ENCODE assay signal across 8 cellular contexts in the genomic region with DNA sequence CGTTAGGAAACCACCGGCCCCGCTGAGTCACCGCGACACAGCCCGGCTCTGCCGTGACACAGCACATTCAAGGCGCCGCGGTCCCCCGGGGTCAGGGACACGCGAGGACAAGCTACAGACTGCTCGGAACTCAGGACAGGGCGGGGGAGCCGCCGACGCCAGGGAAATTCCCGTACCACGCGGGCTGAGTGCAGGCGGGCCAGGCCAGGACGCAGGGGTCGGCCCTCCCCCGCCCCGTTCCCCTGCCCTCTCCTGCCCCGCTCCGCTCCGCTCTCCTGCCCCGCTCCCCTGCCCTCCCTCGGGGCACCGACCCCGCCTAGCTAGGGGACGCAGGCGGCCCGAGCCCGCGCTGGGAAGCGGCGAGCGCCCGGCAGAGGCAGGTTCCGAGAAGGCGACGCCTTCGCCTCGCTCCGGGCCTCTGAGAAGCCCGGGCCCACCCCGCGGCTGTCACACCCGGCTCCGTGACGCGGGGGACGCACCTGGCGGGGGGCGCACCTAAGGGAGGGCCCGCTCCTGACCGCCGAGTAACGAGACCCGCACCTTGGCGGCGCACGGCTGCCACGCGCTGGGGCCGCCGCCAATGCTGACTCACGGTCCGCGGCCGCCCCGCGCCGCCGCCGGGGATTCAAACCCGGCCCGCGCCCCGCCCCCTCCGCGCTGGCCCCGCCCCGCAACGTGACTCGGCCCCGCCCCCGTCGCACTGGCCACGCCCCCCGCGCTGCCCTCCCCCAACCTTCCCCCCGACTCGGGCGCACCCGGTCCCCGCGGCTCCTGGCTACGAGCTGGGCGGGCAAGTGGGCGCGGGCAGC. TPM values are rescaled to one million over a fixed set of nuclear protein-coding genes. Genes with fewer than 3 reads are reported as not detected.
A peak's percentile ranks its signal among the peaks of the same experiment; 100 is the strongest.
DNase-seq lines count a peak whose midpoint lies in the region; ATAC-seq, FAIRE-seq and TF ChIP-seq lines count a peak whose summit lies in the region.

No MANE protein-coding gene starts in this region.

- H3K36me3 ChIP-seq in HUES48 (ENCODE audit: control insufficient read depth, insufficient read depth, low read length) (peaks cover 15% of the 10 kb centered on the region), adrenal gland (replicated peaks in 1 of 2) (peaks cover 0 to 8% of the 10 kb centered on the region in 2 donors), left ventricle myocardium inferior (peaks cover 24% of the 10 kb centered on the region)

- H3K27me3 Mint-ChIP-seq in T-cell: no peaks in the 10 kb centered on the region

- H3K4me3 ChIP-seq in HUES48 (ENCODE audit: low read depth, low read length) (peak overlapping the region; percentile 88), adrenal gland (peak overlapping the region in 2 of 4 donors; percentile 24 to 56), left ventricle myocardium inferior (peak overlapping the region; percentile 68)

- peak; percentile 41 for DNase-seq in NCI-H510A treated with DMSO at 0.1 percent for 48 hours (lab: John Stamatoyannopoulos, UW)
- DNase-seq in NCI-H510A (lab: John Stamatoyannopoulos, UW): no peak
- peak; percentile 21 to 67 (median 49) for DNase-seq in T-cell
- DNase-seq in adrenal gland: peak; percentile 94 to 99 (median 98)
- peak; percentile 88 for DNase-seq in left ventricle myocardium inferior
- DNase-seq in pulmonary artery endothelial cell (ENCODE audit: low read depth, low spot score): peak; percentile 17
- DNase-seq in urothelium cell line (ENCODE audit: low spot score): peak; percentile 88

- peak in 1 of 2 donors; percentile 73 for TF ChIP-seq POLR2A in adrenal gland (IDR thresholded peaks at IDR 0.05)

- no peaks in the 10 kb centered on the region for H3K27me3 ChIP-seq in HUES48 (ENCODE audit: control insufficient read depth, insufficient read depth, low read length)
- H3K27me3 ChIP-seq in adrenal gland: no peaks in the 10 kb centered on the region
- no peaks in the 10 kb centered on the region for H3K27me3 ChIP-seq in left ventricle myocardium inferior (ENCODE audit: low read depth)

- no peaks in the 10 kb centered on the region for H3K9me3 ChIP-seq in HUES48 (ENCODE audit: control insufficient read depth, insufficient read depth, low read length)
- no peaks in the 10 kb centered on the region for H3K9me3 ChIP-seq in adrenal gland (replicated peaks in 1 of 3)
- H3K9me3 ChIP-seq in left ventricle myocardium inferior (replicated peaks): no peaks in the 10 kb centered on the region

- 0 out of 2 replicates have a peak, but pooled peaks cover 2% of the 10 kb centered on the region for H3K4me1 ChIP-seq in HUES48 (ENCODE audit: control insufficient read depth, insufficient read depth, low read length)
- H3K4me1 ChIP-seq in adrenal gland (replicated peaks in 1 of 2): peaks cover 12 to 22% of the 10 kb centered on the region in 2 donors
- H3K4me1 ChIP-seq in left ventricle myocardium inferior: peaks cover 20% of the 10 kb centered on the region

- ATAC-seq in T-cell (replicated peaks in 1 of 4): peak; percentile 72 to 82 (median 80)

- POLR2A ChIA-PET in T-cell (lab: Charles Lee): interaction anchor here in 1 of 2 donors (0.5 to 0.6 kb wide), 6 partner anchors 13 to 1295 kb away, joined by 3 to 12 read pairs (median 5); no protein-coding TSS in a partner anchor

- H3K9ac ChIP-seq in HUES48 (ENCODE audit: low read depth, low read length): peak overlapping the region; percentile 94

- H3K27ac ChIP-seq in HUES48 (ENCODE audit: low read depth, low read length) (peak overlapping the region; percentile 85), adrenal gland (peak overlapping the region; percentile 89 to 98 (median 97)), left ventricle myocardium inferior (replicated peaks) (peak overlapping the region; percentile 86)

- FAIRE-seq in urothelium cell line (lab: Jason Lieb, UNC): peak; percentile 84

- intact Hi-C loops in adrenal gland (cut with DNase I) (no loop called here), left ventricle myocardium inferior (cut with micrococcal nuclease) (no loop called here)

- WGBS in adrenal gland, 4 donors: 0 to 1% (median 1%) methylated on average over 7 to 104 of the region's 105 CpGs; no CpG with 5 or more reads in 1 of the 4 donors

- peak overlapping the region; percentile 61 to 81 (median 62) for H3K4me3 Mint-ChIP-seq in T-cell

- CTCF ChIA-PET in T-cell (lab: Charles Lee): interaction anchor here (0.9 to 1.0 kb wide), 2 partner anchors 14 to 299 kb away, joined by 3 read pairs; partner anchors contain the start of gene JPT2 (in 1 of the 2)

- H3K4me1 Mint-ChIP-seq in T-cell: peaks cover 15 to 20% (median 16%) of the 10 kb centered on the region in 3 donors

- H3K27ac Mint-ChIP-seq in T-cell: peak overlapping the region in 1 of 2 donors; percentile 58

- H3K36me3 Mint-ChIP-seq in T-cell: peaks cover 11% of the 10 kb centered on the region

- TF ChIP-seq CTCF in adrenal gland (IDR thresholded peaks at IDR 0.05): no peak
- TF ChIP-seq CTCF in left ventricle myocardium inferior (IDR thresholded peaks at IDR 0.05; ENCODE audit: borderline replicate concordance): no peak

- no peaks in the 10 kb centered on the region for H3K9me3 Mint-ChIP-seq in T-cell

RNA-seq across cellular contexts. Expression of gene GNPTG, which starts 27.5 kb away (rescaled TPM):
- total RNA-seq in T-cell (10 to 100 TPM; 42.6 to 66.5 (median 63.1) TPM), adrenal gland (100 to 1,000 TPM; 213 to 332 (median 284) TPM), left ventricle myocardium inferior (31.8 TPM), pulmonary artery endothelial cell (27.0 and 27.5 TPM in 2 replicates)
- 100 to 1,000 TPM in 2 of 3 donors, 10 to 100 TPM in 1; 95.9 to 659 (median 362) TPM for polyA plus RNA-seq in adrenal gland

RNA-seq across cellular contexts. Expression of gene TSR3, which starts 27.6 kb away (rescaled TPM):
- total RNA-seq in T-cell: 10 to 100 TPM; 25.4 to 53.1 (median 48.1) TPM
- total RNA-seq in adrenal gland: 100 to 1,000 TPM in 3 of 8 donors, 10 to 100 TPM in 5; 49.8 to 258 (median 76.1) TPM
- polyA plus RNA-seq in adrenal gland: 10 to 100 TPM; 13.7 to 42.8 (median 39.2) TPM
- total RNA-seq in left ventricle myocardium inferior: 54.9 TPM
- total RNA-seq in pulmonary artery endothelial cell: 90.7 and 93.8 TPM in 2 replicates

RNA-seq across cellular contexts. Expression of gene UNKL, which starts 35.2 kb away (rescaled TPM):
- total RNA-seq in T-cell (100 to 1,000 TPM in 3 of 5 donors, 10 to 100 TPM in 2; 85.3 to 131 (median 113) TPM), adrenal gland (100 to 1,000 TPM in 1 of 8 donors, 10 to 100 TPM in 7; 11.5 to 174 (median 39.0) TPM), left ventricle myocardium inferior (13.4 TPM), pulmonary artery endothelial cell (9.2 and 12.0 TPM in 2 replicates)
- polyA plus RNA-seq in adrenal gland: 10 to 100 TPM; 10.1 to 27.9 (median 11.8) TPM

RNA-seq across cellular contexts. Expression of gene UQCC4, which starts 41.3 kb away (rescaled TPM):
- 10 to 100 TPM in 3 of 5 donors, 1 to 10 TPM in 2; 8.4 to 12.9 (median 10.8) TPM for total RNA-seq in T-cell
- 10 to 100 TPM; 16.9 to 48.2 (median 21.6) TPM for total RNA-seq in adrenal gland
- 10 to 100 TPM; 13.2 to 21.0 (median 15.7) TPM for polyA plus RNA-seq in adrenal gland
- 13.6 TPM for total RNA-seq in left ventricle myocardium inferior
- 21.8 and 22.4 TPM in 2 replicates for total RNA-seq in pulmonary artery endothelial cell

RNA-seq across cellular contexts. Expression of gene BAIAP3, which starts 45.8 kb away (rescaled TPM):
- total RNA-seq in T-cell: 10 to 100 TPM in 4 of 5 donors, 1 to 10 TPM in 1; 9.1 to 12.8 (median 12.7) TPM
- total RNA-seq in adrenal gland: 10 to 100 TPM in 4 of 8 donors, 1 to 10 TPM in 3, under 1 TPM in 1; 0.79 to 25.4 (median 14.9) TPM
- 100 to 1,000 TPM in 1 of 3 donors, 10 to 100 TPM in 2; 11.9 to 129 (median 20.7) TPM for polyA plus RNA-seq in adrenal gland
- 3.9 TPM for total RNA-seq in left ventricle myocardium inferior
- total RNA-seq in pulmonary artery endothelial cell: 0.46 and 0.53 TPM in 2 replicates
